9 cellular contexts compared by ENCODE assay signal in the genomic region with DNA sequence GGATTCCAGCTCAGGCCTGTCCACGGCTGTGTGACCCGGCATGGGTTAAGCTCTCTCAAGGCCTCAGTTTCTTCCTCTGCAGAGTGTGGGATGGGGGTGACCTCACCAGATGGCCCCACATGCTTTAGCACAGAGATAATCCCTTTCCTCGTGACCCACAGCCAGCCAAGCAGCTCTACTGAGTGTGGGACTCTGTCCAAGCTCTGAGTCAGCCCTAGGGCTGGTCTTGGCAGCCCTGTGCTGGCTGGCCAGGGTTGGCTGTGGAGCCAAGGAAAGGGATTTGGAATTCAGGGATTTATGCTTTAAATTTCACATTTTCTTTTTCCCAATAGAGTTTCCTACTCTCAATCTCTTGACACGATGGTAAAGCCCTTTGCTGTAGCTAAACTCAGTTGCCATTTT. TPM values are rescaled to one million over a fixed set of nuclear protein-coding genes. Genes with fewer than 3 reads are reported as not detected.
A peak's percentile ranks its signal among the peaks of the same experiment; 100 is the strongest.
DNase-seq lines count a peak whose midpoint lies in the region; ATAC-seq and TF ChIP-seq lines count a peak whose summit lies in the region.
"Had no signal": no experiment of that assay in that cellular context is flagged by ENCODE, and none has a peak within 500 bp of the region (broad histone marks: within the 10 kb centered on the region; RNA-seq: fewer than 3 reads in every experiment).

No MANE protein-coding gene starts in this region.

- peak overlapping the region in 1 of 2 experiments; percentile 46 for H3K23ac ChIP-seq in mesenchymal stem cell (ENCODE audit: low read length in 2 of 2)

- WGBS in mesenchymal stem cell, result 7% methylated on average over 4 of the region's 4 CpGs

- DNase-seq in activated CD4-positive, alpha-beta T cell treated with anti-CD3 and anti-CD28 coated beads for 48 hours, result peak; percentile 1
- no peak for DNase-seq in activated CD4-positive, alpha-beta T cell treated with anti-CD3 and anti-CD28 coated beads, Interleukin-2, amount 50 U/mL, for 48 hours
- DNase-seq in dorsolateral prefrontal cortex, result peak; percentile 55 to 93 (median 88)
- DNase-seq in mesenchymal stem cell, result peak; percentile 98
- peak; percentile 96 for DNase-seq in vagina (ENCODE audit: extremely low spot score in 2 of 2)

- peak overlapping the region; percentile 100 for H4K91ac ChIP-seq in mesenchymal stem cell (ENCODE audit: low read length)

- ATAC-seq in HG02870 (IDR thresholded peaks at IDR 0.05; ENCODE audit: unreplicated experiment) (no peak), HG03439 (IDR thresholded peaks at IDR 0.05; ENCODE audit: unreplicated experiment) (no peak), GM21619 (IDR thresholded peaks at IDR 0.05; ENCODE audit: unreplicated experiment) (no peak)

- H2BK120ac ChIP-seq in mesenchymal stem cell (ENCODE audit: low read depth, low read length), result peak overlapping the region; percentile 96

- H3K9ac ChIP-seq in mesenchymal stem cell (ENCODE audit: low read length), result peak overlapping the region; percentile 86
- H3K9ac ChIP-seq: BLaER1 had no signal

- H3K4me3 ChIP-seq in dorsolateral prefrontal cortex (peak overlapping the region in 13 of 59 donors; percentile 3 to 43 (median 19)), mesenchymal stem cell (ENCODE audit: insufficient read depth in 1 of 2, low read depth in 1 of 2, low read length in 2 of 2) (peak overlapping the region in 1 of 2 experiments; percentile 52), vagina (no peak overlapping the region)
- H3K4me3 ChIP-seq: BLaER1 had no signal

- H2AFZ ChIP-seq in mesenchymal stem cell (ENCODE audit: low read depth, low read length), result no peak overlapping the region

- peak overlapping the region in 57 of 59 donors; percentile 7 to 91 (median 74) for H3K27ac ChIP-seq in dorsolateral prefrontal cortex
- H3K27ac ChIP-seq in mesenchymal stem cell (ENCODE audit: low read length, poor library complexity, severe bottlenecking), result peak overlapping the region; percentile 95
- peak overlapping the region; percentile 98 for H3K27ac ChIP-seq in vagina
- H3K27ac ChIP-seq: BLaER1 had no signal

- peak overlapping the region; percentile 98 for H3K18ac ChIP-seq in mesenchymal stem cell (ENCODE audit: low read depth in 1 of 2, low read length in 2 of 2)

- peaks cover 10 to 21% of the 10 kb centered on the region in 2 experiments for H3K36me3 ChIP-seq in mesenchymal stem cell (ENCODE audit: control insufficient read depth in 1 of 2, insufficient read depth in 2 of 2, low read depth in 1 of 2, low read length in 2 of 2)
- H3K36me3 ChIP-seq in vagina, result no peaks in the 10 kb centered on the region
- H3K36me3 ChIP-seq: BLaER1 had no signal

- peak overlapping the region; percentile 87 for H2BK5ac ChIP-seq in mesenchymal stem cell (ENCODE audit: low read depth, low read length, poor library complexity, severe bottlenecking)

- no peak for TF ChIP-seq POLR2A in vagina (IDR thresholded peaks at IDR 0.05)

- peak overlapping the region; percentile 90 for H4K8ac ChIP-seq in mesenchymal stem cell (ENCODE audit: low read length)

- H2BK15ac ChIP-seq in mesenchymal stem cell (ENCODE audit: low read depth, poor library complexity, severe bottlenecking), result no peak overlapping the region

- H3K4me1 ChIP-seq in mesenchymal stem cell (ENCODE audit: control insufficient read depth, insufficient read depth, low read depth, low read length) (peaks cover 45% of the 10 kb centered on the region), vagina (peaks cover 46% of the 10 kb centered on the region)

- peak overlapping the region; percentile 100 for H2BK12ac ChIP-seq in mesenchymal stem cell (ENCODE audit: low read length in 2 of 2)

- H3K27me3 ChIP-seq in dorsolateral prefrontal cortex (no peaks in the 10 kb centered on the region), mesenchymal stem cell (ENCODE audit: control insufficient read depth in 1 of 2, insufficient read depth in 1 of 2, low read length in 2 of 2) (no peaks in the 10 kb centered on the region), vagina (no peaks in the 10 kb centered on the region)

- H3K79me1 ChIP-seq in mesenchymal stem cell (replicated peaks; ENCODE audit: low read length, poor library complexity, severe bottlenecking), result no peaks in the 10 kb centered on the region

- peak overlapping the region; percentile 92 to 97 for H3K4ac ChIP-seq in mesenchymal stem cell (ENCODE audit: low read depth in 1 of 2, low read length in 2 of 2)

- intact Hi-C loops in dorsolateral prefrontal cortex (cut with DNase I) (loop anchor here in 1 of 2 donors (10.0 kb wide), 1 partner anchor 147 kb away; no protein-coding TSS in a partner anchor), vagina (cut with DNase I) (no loop called here)

- peak overlapping the region; percentile 91 for H2AK5ac ChIP-seq in mesenchymal stem cell (ENCODE audit: low read length, severe bottlenecking)

- TF ChIP-seq CTCF in dorsolateral prefrontal cortex (IDR thresholded peaks at IDR 0.05 in 54 of 56, conservative IDR thresholded peaks at IDR 0.05 in 2 of 56; ENCODE audit: low read depth in 1 of 56, partially characterized antibody in 56 of 56) (peak in 15 of 56 donors; percentile 7 to 47 (median 25)), vagina (IDR thresholded peaks at IDR 0.05) (no peak)

- H3K4me2 ChIP-seq in mesenchymal stem cell (ENCODE audit: low read length, poor library complexity, severe bottlenecking), result no peak overlapping the region
- H3K4me2 ChIP-seq: BLaER1 had no signal

- no peak overlapping the region for H3K14ac ChIP-seq in mesenchymal stem cell (ENCODE audit: low read length in 2 of 2)

- H3K9me3 ChIP-seq in mesenchymal stem cell (ENCODE audit: control insufficient read depth, low read length) (no peaks in the 10 kb centered on the region), vagina (no peaks in the 10 kb centered on the region)

RNA-seq across cellular contexts. Expression of a gene that starts 19.7 kb away (rescaled TPM):
- total RNA-seq in dorsolateral prefrontal cortex, result 10 to 100 TPM in 84 of 120 experiments, 1 to 10 TPM in 36; 1.9 to 49.7 (median 13.0) TPM
- polyA plus RNA-seq in mesenchymal stem cell (2013, experiment 1 of 2), result 3,023 TPM
- polyA plus RNA-seq in mesenchymal stem cell (2013, experiment 2 of 2), result 3,062 TPM
- 72.2 TPM for total RNA-seq in vagina

RNA-seq across cellular contexts. Expression of a gene that starts 56.8 kb away (rescaled TPM):
- total RNA-seq in dorsolateral prefrontal cortex (100 to 1,000 TPM; 159 to 281 (median 217) TPM), vagina (93.1 TPM)
- polyA plus RNA-seq in mesenchymal stem cell (2013, experiment 1 of 2), result 96.7 TPM
- polyA plus RNA-seq in mesenchymal stem cell (2013, experiment 2 of 2), result 92.8 TPM

Comparison
In these comparisons a context has a peak if more than half of its experiments do, and no peak if none do; other contexts are left out.
1. DNase-seq: peak in activated CD4-positive, alpha-beta T cell treated with anti-CD3 and anti-CD28 coated beads for 48 hours (single experiment), dorsolateral prefrontal cortex (10 of 10), mesenchymal stem cell (single experiment) and vagina (2 of 2); none in activated CD4-positive, alpha-beta T cell treated with anti-CD3 and anti-CD28 coated beads, Interleukin-2, amount 50 U/mL, for 48 hours (0 of 2).
2. Peak in every context shown above with its lines, with median percentiles within 50 percentile points of each other: H3K27ac ChIP-seq.